Comparison of ENCODE assay signal across 1 cellular context in the genomic region with DNA sequence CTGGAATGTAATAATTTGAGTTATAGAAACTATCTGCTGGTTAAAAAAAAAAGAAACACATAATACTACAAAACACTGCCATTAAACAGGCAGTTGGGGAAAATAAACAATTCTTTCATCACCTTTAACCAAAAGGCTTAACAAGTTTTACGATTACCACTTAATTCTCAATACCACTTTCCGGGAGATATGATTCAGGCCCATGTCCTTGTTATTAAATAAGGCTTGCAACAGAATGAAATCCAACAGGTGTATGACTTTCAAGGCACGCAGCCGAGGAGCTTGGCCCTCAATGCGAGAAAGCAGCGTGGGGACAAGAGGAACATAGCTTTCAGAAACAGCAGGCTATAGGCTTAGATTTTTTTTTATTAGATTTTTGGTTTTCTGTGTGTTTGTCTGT.
TF ChIP-seq lines count a peak whose summit lies in the region.

No MANE protein-coding gene starts in this region.

TF ChIP-seq in HEK293, 187 proteins besides CTCF, POLR2A, EP300 and RAD21 (continued from another document):
- TF ChIP-seq KLF17 (tag by site-specific recombination; IDR thresholded peaks at IDR 0.05), result no peak
- no peak for TF ChIP-seq TRIM28 (IDR thresholded peaks at IDR 0.05; ENCODE audit: borderline replicate concordance, low read length)
- TF ChIP-seq ZNF223 (tag by site-specific recombination; IDR thresholded peaks at IDR 0.05), result no peak
- TF ChIP-seq ZNF501 (tag by site-specific recombination; IDR thresholded peaks at IDR 0.05), result no peak
- no peak for TF ChIP-seq ZXDB (tag by site-specific recombination; IDR thresholded peaks at IDR 0.05)
- TF ChIP-seq BCL6B (tag by site-specific recombination; IDR thresholded peaks at IDR 0.05), result no peak
- TF ChIP-seq ZNF747 (tag by site-specific recombination; IDR thresholded peaks at IDR 0.05), result no peak
